Comparison of ENCODE assay signal across 8 cellular contexts in the genomic region with DNA sequence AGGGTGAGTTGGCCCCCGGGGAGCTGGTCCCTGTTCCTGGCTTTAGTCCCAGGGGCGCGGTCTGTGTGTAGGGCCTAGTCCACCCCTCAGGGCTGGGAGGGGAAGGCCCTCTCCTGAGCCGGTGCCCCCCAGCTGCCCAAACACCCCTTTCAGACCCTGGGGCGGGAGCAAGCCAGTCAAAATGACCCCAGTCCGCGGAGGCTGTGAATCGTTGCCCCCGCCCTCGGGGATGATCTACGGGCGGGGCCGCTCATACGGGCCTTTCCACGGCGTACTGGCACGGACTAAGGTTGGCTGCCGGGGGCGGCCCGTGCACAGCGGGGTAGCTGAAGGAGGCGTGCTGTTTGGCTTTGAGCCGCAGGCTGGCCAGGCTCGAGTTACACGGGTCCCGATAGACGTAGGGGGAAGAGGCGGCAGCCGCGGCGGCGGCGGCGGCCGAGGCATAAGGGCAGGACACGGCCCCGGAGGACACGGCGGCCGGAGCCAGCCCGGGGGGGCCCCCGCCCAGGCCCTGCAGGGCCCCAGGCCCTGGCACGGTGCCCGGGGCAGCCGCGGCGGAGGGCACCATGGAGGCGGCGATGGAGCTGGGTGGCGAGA.
DNase-seq lines count a peak whose midpoint lies in the region; ATAC-seq and TF ChIP-seq lines count a peak whose summit lies in the region.

No MANE protein-coding gene starts in this region.

- TF ChIP-seq CTCF in AG10803 (conservative IDR thresholded peaks at IDR 0.05; ENCODE audit: low read length) (no peak), GM10266 (IDR thresholded peaks at IDR 0.05; ENCODE audit: control insufficient read depth, insufficient read depth, low read depth, missing control alignments) (no peak)

- no peak for ATAC-seq in GM18861 (IDR thresholded peaks at IDR 0.05; ENCODE audit: unreplicated experiment)

- no peak for DNase-seq in AG10803 (ENCODE audit: low read depth)
- peak; percentile 88 for DNase-seq in HK-2 (ENCODE audit: unreplicated experiment)
- DNase-seq in SHP77 treated with DMSO at 0.1 percent for 48 hours (lab: John Stamatoyannopoulos, UW) = peak; percentile 6
- DNase-seq in T47D (ENCODE audit: low read depth in 1 of 2, low spot score in 1 of 2) = peak; percentile 47 to 84
- peak; percentile 72 for DNase-seq in kidney tubule cell (ENCODE audit: low spot score)
- peak in 2 of 3 experiments; percentile 18 to 28 for DNase-seq in stimulated activated CD4-positive, alpha-beta T cell treated with anti-CD3 and anti-CD28 coated beads, TNF-alpha, amount 100 ng/mL, for 4 hours (ENCODE audit: low read depth in 3 of 3)
- DNase-seq in GM10266 (ENCODE audit: extremely low spot score) = no peak

- H3K4me3 ChIP-seq in AG10803 (ENCODE audit: low read length) = peak overlapping the region; percentile 44

- in situ Hi-C loops in T47D (cut with HindIII; ENCODE audit: low pct_unique_long_range_greater_than_20kb, low sequenced_read_pairs) = no loop called here

Comparison
In these comparisons a context has a peak if more than half of its experiments do, and no peak if none do; other contexts are left out.
1. DNase-seq: peak in HK-2 (single experiment), SHP77 treated with DMSO at 0.1 percent for 48 hours (single experiment), T47D (2 of 2), kidney tubule cell (single experiment) and stimulated activated CD4-positive, alpha-beta T cell treated with anti-CD3 and anti-CD28 coated beads, TNF-alpha, amount 100 ng/mL, for 4 hours (2 of 3); none in AG10803 (single experiment) and GM10266 (single experiment).